Comparison of ENCODE assay signal across 25 cellular contexts in genomic region chr18:6648581-6648980, GRCh38.
A peak's percentile ranks its signal among the peaks of the same experiment; 100 is the strongest.
DNase-seq lines count a peak whose midpoint lies in the region; ATAC-seq and TF ChIP-seq lines count a peak whose summit lies in the region.
"Had no signal": no experiment of that assay in that cellular context is flagged by ENCODE, and none has a peak within 500 bp of the region (broad histone marks: within the 10 kb centered on the region; RNA-seq: fewer than 3 reads in every experiment).

No MANE protein-coding gene starts in this region.

- 0 out of 3 replicates have a peak, but pooled peaks have one; percentile 36 for ATAC-seq in RWPE2 (ENCODE audit: low read depth)
- ATAC-seq in GM18520 (IDR thresholded peaks at IDR 0.05; ENCODE audit: unreplicated experiment), result no peak
- ATAC-seq: GM12878, GM23338 had no signal

- no peaks in the 10 kb centered on the region for H3K9me3 Mint-ChIP-seq in Caco-2 (ENCODE audit: unreplicated experiment)

- H3K4me3 ChIP-seq in RWPE2 (ENCODE audit: severe bottlenecking) (no peak overlapping the region), Caco-2 (ENCODE audit: low read depth, low read length) (no peak overlapping the region)
- H3K4me3 ChIP-seq: BLaER1, GM12878, GM23338, HAP-1, Peyer's patch had no signal

- H3K4me1 ChIP-seq in RWPE2 (ENCODE audit: insufficient read depth, poor library complexity, severe bottlenecking), result no peaks in the 10 kb centered on the region
- peaks cover 22% of the 10 kb centered on the region for H3K4me1 ChIP-seq in Caco-2
- H3K4me1 ChIP-seq: BLaER1, HAP-1, Peyer's patch had no signal

- H3K4me3 Mint-ChIP-seq in Caco-2 (ENCODE audit: unreplicated experiment), result no peak overlapping the region
- H3K4me3 Mint-ChIP-seq: CD4-positive, alpha-beta T cell; GM23338 had no signal

- no peak overlapping the region for H3K27ac Mint-ChIP-seq in Caco-2 (ENCODE audit: unreplicated experiment)
- H3K27ac Mint-ChIP-seq: CD4-positive, alpha-beta T cell; GM23338 had no signal

- H3K36me3 Mint-ChIP-seq in Caco-2 (ENCODE audit: insufficient read depth, unreplicated experiment), result peaks cover 6% of the 10 kb centered on the region

- POLR2A ChIA-PET in Caco-2 (lab: Charles Lee), result no interaction called here

- TF ChIP-seq CTCF in RWPE2 (IDR thresholded peaks at IDR 0.05; ENCODE audit: poor library complexity, severe bottlenecking) (no peak), Caco-2 (IDR thresholded peaks at IDR 0.05; ENCODE audit: insufficient read depth in 1 of 2, low read depth in 1 of 2, low read length in 1 of 2, severe bottlenecking in 1 of 2, unreplicated experiment in 1 of 2) (no peak)

- no peaks in the 10 kb centered on the region for H3K36me3 ChIP-seq in RWPE2 (ENCODE audit: low read depth)
- no peaks in the 10 kb centered on the region for H3K36me3 ChIP-seq in Caco-2 (ENCODE audit: control insufficient read depth, insufficient read depth, low read length)
- H3K36me3 ChIP-seq: BLaER1, HAP-1, Peyer's patch had no signal

- CTCF ChIA-PET in Caco-2 (lab: Charles Lee), result no interaction called here

- H3K4me1 Mint-ChIP-seq in Caco-2 (ENCODE audit: low read depth, unreplicated experiment), result peaks cover 17% of the 10 kb centered on the region

- intact Hi-C loops in Caco-2 (cut with micrococcal nuclease; ENCODE audit: unreplicated experiment), result loop anchor here (5.0 kb wide), 1 partner anchor 81 kb away; no protein-coding TSS in a partner anchor

- DNase-seq in HCEC 1CT (peak; percentile 55), RWPE2 (ENCODE audit: low spot score) (no peak), fibroblast of gingiva (ENCODE audit: low read depth) (peak; percentile 26), Caco-2 (no peak), NCI-H1417 treated with DMSO at 0.1 percent for 48 hours (lab: John Stamatoyannopoulos, UW) (no peak)
- no peak for DNase-seq in stimulated activated CD4-positive, alpha-beta T cell treated with anti-CD3 and anti-CD28 coated beads, Interleukin-15, amount 100 ng/mL, for 24 hours
- DNase-seq: CD4-positive, alpha-beta T cell; COR-L47; DMS 273 treated with DMSO at 0.1 percent for 48 hours; DMS79 treated with DMSO at 0.1 percent for 48 hours; KG1; MV-4-11; NCI-H1105 treated with DMSO at 0.1 percent for 48 hours; NCI-H1694; NCI-H2081; NCI-H2171 treated with DMSO at 0.1 percent for 48 hours; NCI-H524 treated with DMSO at 0.1 percent for 48 hours; NCI-H82; Peyer's patch; Right ventricle myocardium superior had no signal

- H3K27me3 ChIP-seq in RWPE2 (ENCODE audit: insufficient read depth, poor library complexity, severe bottlenecking) (no peaks in the 10 kb centered on the region), Caco-2 (replicated peaks; ENCODE audit: control insufficient read depth, insufficient read depth, low read length) (no peaks in the 10 kb centered on the region)
- H3K27me3 ChIP-seq: BLaER1, Peyer's patch had no signal

- H3K9me3 ChIP-seq in RWPE2 (ENCODE audit: severe bottlenecking), result no peaks in the 10 kb centered on the region
- H3K9me3 ChIP-seq in Caco-2, result no peaks in the 10 kb centered on the region
- H3K9me3 ChIP-seq: BLaER1, HAP-1, Peyer's patch had no signal

- H3K27ac ChIP-seq in RWPE2 (ENCODE audit: poor library complexity, severe bottlenecking), result no peak overlapping the region
- H3K27ac ChIP-seq: BLaER1, Peyer's patch had no signal

- H3K27me3 Mint-ChIP-seq in Caco-2 (ENCODE audit: insufficient read depth, unreplicated experiment), result no peaks in the 10 kb centered on the region
- H3K27me3 Mint-ChIP-seq: CD4-positive, alpha-beta T cell had no signal

- no TSS peak for BruUV-seq in Caco-2 (replicated peaks; lab: Mats Ljungman, UMichigan)

Comparison
In these comparisons a context has a peak if more than half of its experiments do, and no peak if none do; other contexts are left out.
1. DNase-seq: peak in HCEC 1CT (single experiment) and fibroblast of gingiva (single experiment); none in RWPE2 (single experiment), stimulated activated CD4-positive, alpha-beta T cell treated with anti-CD3 and anti-CD28 coated beads, Interleukin-15, amount 100 ng/mL, for 24 hours (single experiment), Caco-2 (0 of 2) and NCI-H1417 treated with DMSO at 0.1 percent for 48 hours (single experiment).